In the genomic region with DNA sequence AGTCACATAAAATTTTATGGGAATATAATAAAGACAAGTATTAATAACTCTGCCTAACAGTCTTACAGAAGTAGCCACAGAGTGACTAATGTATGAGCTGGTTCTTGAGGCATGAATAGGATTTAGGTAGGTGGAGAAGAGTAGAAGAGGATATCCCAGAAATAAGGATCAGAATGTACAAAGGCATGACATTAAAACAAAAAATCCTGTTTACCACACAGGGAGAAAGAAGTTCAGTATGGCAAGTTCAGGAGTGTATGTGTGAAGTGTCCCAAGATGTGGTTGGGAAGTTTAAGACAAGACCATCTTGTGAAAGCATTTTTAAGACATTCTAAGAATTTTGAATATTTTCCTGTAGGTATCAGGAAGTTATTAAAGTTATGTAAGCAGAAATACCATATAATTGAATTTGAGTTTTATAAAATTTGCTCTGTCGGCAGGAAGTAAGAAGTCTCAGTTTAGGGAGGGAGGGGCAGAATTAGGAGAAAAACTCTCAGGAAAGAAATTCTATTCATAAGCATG, we compare ENCODE assay signal across 1 cellular context.
TF ChIP-seq lines count a peak whose summit lies in the region.

No MANE protein-coding gene starts in this region.

TF ChIP-seq in IMR-90, 13 proteins besides CTCF, POLR2A, EP300 and RAD21:
- peak; percentile 67; the same call in 1 of the 2 replicates for TF ChIP-seq MAFK (IDR thresholded peaks at IDR 0.05; ENCODE audit: low read depth, low read length)
- TF ChIP-seq, protein P1, sequence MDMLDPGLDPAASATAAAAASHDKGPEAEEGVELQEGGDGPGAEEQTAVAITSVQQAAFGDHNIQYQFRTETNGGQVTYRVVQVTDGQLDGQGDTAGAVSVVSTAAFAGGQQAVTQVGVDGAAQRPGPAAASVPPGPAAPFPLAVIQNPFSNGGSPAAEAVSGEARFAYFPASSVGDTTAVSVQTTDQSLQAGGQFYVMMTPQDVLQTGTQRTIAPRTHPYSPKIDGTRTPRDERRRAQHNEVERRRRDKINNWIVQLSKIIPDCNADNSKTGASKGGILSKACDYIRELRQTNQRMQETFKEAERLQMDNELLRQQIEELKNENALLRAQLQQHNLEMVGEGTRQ (IDR thresholded peaks at IDR 0.05; ENCODE audit: low read depth, low read length), result no peak
